In the genomic region with DNA sequence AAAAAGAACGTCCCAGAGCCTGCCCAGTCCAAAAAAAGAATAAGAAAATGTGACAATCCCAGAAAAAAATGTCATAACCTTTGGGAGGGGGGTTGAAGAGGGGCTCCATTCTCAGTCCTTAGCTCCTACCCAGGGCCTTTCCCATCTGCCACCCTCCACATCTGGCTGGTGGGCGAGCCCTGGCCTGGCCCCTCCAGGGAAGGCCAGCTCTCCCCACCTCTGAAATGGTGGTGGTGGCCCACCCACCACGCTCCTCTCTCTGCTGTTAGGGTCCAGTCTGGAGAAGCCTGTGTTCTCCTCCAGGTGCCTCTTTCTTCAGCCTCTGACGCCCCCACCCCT, we compare ENCODE assay signal across 8 cellular contexts. TPM values are rescaled to one million over a fixed set of nuclear protein-coding genes. Genes with fewer than 3 reads are reported as not detected.
DNase-seq lines count a peak whose midpoint lies in the region; ATAC-seq and TF ChIP-seq lines count a peak whose summit lies in the region.

No MANE protein-coding gene starts in this region.

- no peaks in the 10 kb centered on the region for H3K9me3 ChIP-seq in lower lobe of right lung
- no peaks in the 10 kb centered on the region for H3K9me3 ChIP-seq in tibial artery

- H3K4me3 Mint-ChIP-seq in activated CD8-positive, alpha-beta memory T cell treated with anti-CD3 and anti-CD28 coated beads, Interleukin-2, amount 10 ng/mL, durations not matched to agents 7 days and 5 days = peak overlapping the region; percentile 87

- no peak for ATAC-seq in activated CD8-positive, alpha-beta memory T cell treated with anti-CD3 and anti-CD28 coated beads, Interleukin-2, amount 10 ng/mL, durations not matched to agents 7 days and 5 days
- no peak for ATAC-seq in lower lobe of right lung
- ATAC-seq in HG02571 (IDR thresholded peaks at IDR 0.05; ENCODE audit: unreplicated experiment) = no peak
- no peak for ATAC-seq in HG03469 (IDR thresholded peaks at IDR 0.05; ENCODE audit: unreplicated experiment)
- ATAC-seq in GM18868 (IDR thresholded peaks at IDR 0.05; ENCODE audit: unreplicated experiment) = no peak

- H3K27ac ChIP-seq in lower lobe of right lung (peak overlapping the region; percentile 82), tibial artery (peak overlapping the region; percentile 69 to 80)

- H3K9me3 Mint-ChIP-seq in activated CD8-positive, alpha-beta memory T cell treated with anti-CD3 and anti-CD28 coated beads, Interleukin-2, amount 10 ng/mL, durations not matched to agents 7 days and 5 days (ENCODE audit: low read depth) = no peaks in the 10 kb centered on the region

- H3K27me3 ChIP-seq in lower lobe of right lung (ENCODE audit: low read depth) (peaks cover 3% of the 10 kb centered on the region), tibial artery (peaks cover 0 to 7% of the 10 kb centered on the region in 2 donors)

- H3K4me3 ChIP-seq in astrocyte of the spinal cord (ENCODE audit: low read depth, low read length) = peak overlapping the region; percentile 63
- peak overlapping the region; percentile 82 for H3K4me3 ChIP-seq in lower lobe of right lung
- peak overlapping the region; percentile 65 to 68 for H3K4me3 ChIP-seq in tibial artery

- peaks cover 8% of the 10 kb centered on the region for H3K27me3 Mint-ChIP-seq in activated CD8-positive, alpha-beta memory T cell treated with anti-CD3 and anti-CD28 coated beads, Interleukin-2, amount 10 ng/mL, durations not matched to agents 7 days and 5 days

- H3K36me3 Mint-ChIP-seq in activated CD8-positive, alpha-beta memory T cell treated with anti-CD3 and anti-CD28 coated beads, Interleukin-2, amount 10 ng/mL, durations not matched to agents 7 days and 5 days = peaks cover 21% of the 10 kb centered on the region

- CTCF ChIA-PET in activated CD8-positive, alpha-beta memory T cell treated with anti-CD3 and anti-CD28 coated beads, Interleukin-2, amount 10 ng/mL, durations not matched to agents 7 days and 5 days (lab: Charles Lee) = interaction anchor here (0.5 to 8.4 kb wide), 10 partner anchors 12 to 541 kb away, joined by 3 to 110 read pairs (median 7); partner anchors contain the start of genes PRPF6 and PTK6

- H3K4me1 ChIP-seq in lower lobe of right lung (peaks cover 47% of the 10 kb centered on the region), tibial artery (peaks cover 0 to 56% (median 43%) of the 10 kb centered on the region in 4 donors)

- no peak for DNase-seq in activated CD8-positive, alpha-beta memory T cell treated with anti-CD3 and anti-CD28 coated beads, Interleukin-2, amount 10 ng/mL, durations not matched to agents 7 days and 5 days
- DNase-seq in activated CD8-positive, alpha-beta memory T cell treated with anti-CD3 and anti-CD28 coated beads for 24 hours = no peak
- no peak for DNase-seq in astrocyte of the spinal cord (ENCODE audit: low read depth, low spot score)
- DNase-seq in lower lobe of right lung = no peak
- no peak for DNase-seq in tibial artery

- in situ Hi-C loops in astrocyte of the spinal cord (cut with HindIII; ENCODE audit: low sequenced_read_pairs) = no loop called here

- H3K36me3 ChIP-seq in lower lobe of right lung (peaks cover 22% of the 10 kb centered on the region), tibial artery (peaks cover 0 to 15% (median 12%) of the 10 kb centered on the region in 3 donors)

- no peak for TF ChIP-seq CTCF in astrocyte of the spinal cord (IDR thresholded peaks at IDR 0.05; ENCODE audit: low read depth, low read length)
- TF ChIP-seq CTCF in lower lobe of right lung (IDR thresholded peaks at IDR 0.05) = no peak
- no peak for TF ChIP-seq CTCF in tibial artery (IDR thresholded peaks at IDR 0.05)

- intact Hi-C loops in lower lobe of right lung (cut with DNase I) = no loop called here
- intact Hi-C loops in tibial artery (cut with DNase I; ENCODE audit: low total_unique reads) = no loop called here

- peak overlapping the region; percentile 88 for H3K27ac Mint-ChIP-seq in activated CD8-positive, alpha-beta memory T cell treated with anti-CD3 and anti-CD28 coated beads, Interleukin-2, amount 10 ng/mL, durations not matched to agents 7 days and 5 days

- H3K4me1 Mint-ChIP-seq in activated CD8-positive, alpha-beta memory T cell treated with anti-CD3 and anti-CD28 coated beads, Interleukin-2, amount 10 ng/mL, durations not matched to agents 7 days and 5 days = peaks cover 41% of the 10 kb centered on the region

RNA-seq across cellular contexts. Expression of gene RGS19, which starts 0.4 kb away (rescaled TPM):
- 100 to 1,000 TPM in 1 of 2 experiments, 10 to 100 TPM in 1; 84.5 to 119 TPM for total RNA-seq in activated CD8-positive, alpha-beta memory T cell treated with anti-CD3 and anti-CD28 coated beads, Interleukin-2, amount 10 ng/mL, durations not matched to agents 7 days and 5 days
- total RNA-seq in lower lobe of right lung = 57.5 TPM

RNA-seq across cellular contexts. Expression of gene OPRL1, which starts 1.0 kb away (rescaled TPM):
- under 1 TPM; 0.75 to 0.99 TPM for total RNA-seq in activated CD8-positive, alpha-beta memory T cell treated with anti-CD3 and anti-CD28 coated beads, Interleukin-2, amount 10 ng/mL, durations not matched to agents 7 days and 5 days
- 2.6 TPM for total RNA-seq in lower lobe of right lung

RNA-seq across cellular contexts. Expression of gene LKAAEAR1, which starts 5.3 kb away (rescaled TPM):
- total RNA-seq in activated CD8-positive, alpha-beta memory T cell treated with anti-CD3 and anti-CD28 coated beads, Interleukin-2, amount 10 ng/mL, durations not matched to agents 7 days and 5 days = not detected
- total RNA-seq in lower lobe of right lung = 0.97 TPM

RNA-seq across cellular contexts. Expression of gene TCEA2, which starts 15.9 kb away (rescaled TPM):
- total RNA-seq in activated CD8-positive, alpha-beta memory T cell treated with anti-CD3 and anti-CD28 coated beads, Interleukin-2, amount 10 ng/mL, durations not matched to agents 7 days and 5 days = 10 to 100 TPM; 54.3 to 57.4 TPM
- 38.8 TPM for total RNA-seq in lower lobe of right lung

RNA-seq across cellular contexts. Expression of gene NPBWR2, which starts 28.5 kb away (rescaled TPM):
- not detected for total RNA-seq in activated CD8-positive, alpha-beta memory T cell treated with anti-CD3 and anti-CD28 coated beads, Interleukin-2, amount 10 ng/mL, durations not matched to agents 7 days and 5 days
- total RNA-seq in lower lobe of right lung = not detected
